In genomic region chr19:41427647-41428480, GRCh38 we compare ENCODE assay signal across 1 cellular context.
A peak's percentile ranks its signal among the peaks of the same experiment; 100 is the strongest.
TF ChIP-seq lines count a peak whose summit lies in the region.

No MANE protein-coding gene starts in this region.

TF ChIP-seq in H1, 55 proteins besides CTCF, POLR2A, EP300 and RAD21:
- TF ChIP-seq TAF7 (optimal IDR thresholded peaks at IDR 0.05; ENCODE audit: borderline replicate concordance, low read depth, low read length), result no peak
- no peak for TF ChIP-seq SIRT6 (IDR thresholded peaks at IDR 0.05; ENCODE audit: low read length)
- peak; percentile 33 for TF ChIP-seq KDM4A (IDR thresholded peaks at IDR 0.05; ENCODE audit: low read depth, low read length, severe bottlenecking)
- TF ChIP-seq SIN3A (conservative IDR thresholded peaks at IDR 0.05 in 1 of 2, IDR thresholded peaks at IDR 0.05 in 1 of 2; ENCODE audit: low read depth in 1 of 2, low read length in 2 of 2), result 0 out of 4 replicates have a peak, but pooled peaks of 1 of the 2 experiments have one; percentile 31
- TF ChIP-seq SUZ12 (IDR thresholded peaks at IDR 0.05; ENCODE audit: low read length), result no peak
- no peak for TF ChIP-seq PHF8 (conservative IDR thresholded peaks at IDR 0.05; ENCODE audit: low read depth, low read length)
- no peak for TF ChIP-seq HDAC6 (IDR thresholded peaks at IDR 0.05; ENCODE audit: low read depth, low read length)
- TF ChIP-seq POLR2AphosphoS5 (IDR thresholded peaks at IDR 0.05; ENCODE audit: low read depth, low read length), result 0 out of 2 replicates have a peak, but pooled peaks have one; percentile 5
